Comparison of ENCODE assay signal across 2 cellular contexts in the genomic region with DNA sequence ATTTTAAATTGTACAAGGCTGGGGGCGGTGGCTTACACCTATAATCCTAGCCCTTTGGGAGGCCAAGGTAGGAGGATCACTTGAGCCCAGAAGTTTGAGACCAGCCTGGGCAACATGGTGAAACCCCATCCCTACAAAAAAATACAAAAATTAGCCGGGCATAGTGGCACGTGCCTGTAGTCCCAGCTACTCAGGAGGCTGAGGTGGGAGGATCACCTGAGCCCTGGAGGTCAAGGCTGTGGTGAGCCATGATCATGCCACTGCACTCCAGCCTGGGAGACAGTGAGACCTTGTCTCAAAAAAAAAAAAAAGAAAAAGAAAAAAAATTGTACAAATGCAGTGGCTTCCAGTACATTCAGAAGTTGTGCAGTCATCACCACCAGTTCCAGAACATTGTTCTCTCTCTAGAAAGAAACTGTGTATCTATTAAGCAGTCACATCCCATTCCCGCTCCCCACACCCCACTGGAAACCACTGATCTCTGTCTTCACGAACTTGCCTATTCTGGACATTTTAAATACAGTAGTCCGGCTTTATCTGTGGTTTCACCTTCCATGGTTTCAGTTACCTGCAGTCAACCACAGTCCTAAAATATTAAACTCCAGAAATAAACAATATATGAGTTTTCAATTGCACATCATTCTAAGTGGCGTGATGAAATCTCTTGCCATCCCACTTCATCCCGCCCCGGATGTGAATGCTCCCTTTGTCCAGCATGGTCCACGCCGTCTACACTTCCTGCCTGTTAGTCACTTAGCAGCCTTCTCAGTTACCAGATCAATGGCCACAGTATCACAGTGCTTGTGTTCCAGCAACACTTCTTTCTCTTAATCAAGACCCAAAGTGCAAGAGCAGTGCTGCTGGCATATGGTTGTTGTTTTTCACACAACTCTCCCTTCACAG.
A peak's percentile ranks its signal among the peaks of the same experiment; 100 is the strongest.
TF ChIP-seq lines count a peak whose summit lies in the region.
"Not testable (repeated sequence)": the region's sequence is repeated elsewhere in the genome, so short reads cannot be mapped to it uniquely, and the experiment has no call there.

No MANE protein-coding gene starts in this region.

TF ChIP-seq in K562, 482 proteins besides CTCF, POLR2A, EP300 and RAD21 (continues in another document):
- TF ChIP-seq CXXC5 (CRISPR knock-in tag; IDR thresholded peaks at IDR 0.05) (peak; percentile 44), ZFP1 (CRISPR knock-in tag; IDR thresholded peaks at IDR 0.05) (peak; percentile 53; the same call in 1 of the 2 replicates), GABPA (tag; conservative IDR thresholded peaks at IDR 0.05; ENCODE audit: low read depth) (peak; percentile 83), NR2C2 (tag; IDR thresholded peaks at IDR 0.05) (peak; percentile 77), CEBPG (CRISPR knock-in tag; IDR thresholded peaks at IDR 0.05) (peak; percentile 85), CEBPG (tag; conservative IDR thresholded peaks at IDR 0.05 in 1 of 2, IDR thresholded peaks at IDR 0.05 in 1 of 2) (peak in 1 of 2 experiments; percentile 93; a peak in 2 of 4 replicates), ZNF175 (CRISPR knock-in tag; IDR thresholded peaks at IDR 0.05; ENCODE audit: low read depth) (peak; percentile 62; the same call in 1 of the 2 replicates), ETV1 (tag; conservative IDR thresholded peaks at IDR 0.05; ENCODE audit: low read depth) (peak; percentile 82), CTBP1 (IDR thresholded peaks at IDR 0.05; ENCODE audit: borderline replicate concordance) (0 out of 2 replicates have a peak, but pooled peaks have one; percentile 30), POLR2AphosphoS2 (IDR thresholded peaks at IDR 0.05; ENCODE audit: low read length) (peak; percentile 94), POLR2H (tag; IDR thresholded peaks at IDR 0.05; ENCODE audit: low read depth) (peak; percentile 29; the same call in 1 of the 2 replicates), SOX6 (IDR thresholded peaks at IDR 0.05) (peak; percentile 47; the same call in 1 of the 2 replicates), NR2C1 (IDR thresholded peaks at IDR 0.05) (peak; percentile 58; the same call in 1 of the 2 replicates), NR2C1 (tag; IDR thresholded peaks at IDR 0.05) (peak; percentile 86), TRIM24 (IDR thresholded peaks at IDR 0.05) (peak in 1 of 2 experiments; percentile 51; a peak in 1 of 4 replicates)
- TF ChIP-seq, protein P1, sequence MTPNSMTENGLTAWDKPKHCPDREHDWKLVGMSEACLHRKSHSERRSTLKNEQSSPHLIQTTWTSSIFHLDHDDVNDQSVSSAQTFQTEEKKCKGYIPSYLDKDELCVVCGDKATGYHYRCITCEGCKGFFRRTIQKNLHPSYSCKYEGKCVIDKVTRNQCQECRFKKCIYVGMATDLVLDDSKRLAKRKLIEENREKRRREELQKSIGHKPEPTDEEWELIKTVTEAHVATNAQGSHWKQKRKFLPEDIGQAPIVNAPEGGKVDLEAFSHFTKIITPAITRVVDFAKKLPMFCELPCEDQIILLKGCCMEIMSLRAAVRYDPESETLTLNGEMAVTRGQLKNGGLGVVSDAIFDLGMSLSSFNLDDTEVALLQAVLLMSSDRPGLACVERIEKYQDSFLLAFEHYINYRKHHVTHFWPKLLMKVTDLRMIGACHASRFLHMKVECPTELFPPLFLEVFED (CRISPR knock-in tag; conservative IDR thresholded peaks at IDR 0.05) = 0 out of 2 replicates have a peak, but pooled peaks have one; percentile 38
- TF ChIP-seq NR2C2 (CRISPR knock-in tag; IDR thresholded peaks at IDR 0.05) = not testable (repeated sequence)
- TF ChIP-seq, protein P2, sequence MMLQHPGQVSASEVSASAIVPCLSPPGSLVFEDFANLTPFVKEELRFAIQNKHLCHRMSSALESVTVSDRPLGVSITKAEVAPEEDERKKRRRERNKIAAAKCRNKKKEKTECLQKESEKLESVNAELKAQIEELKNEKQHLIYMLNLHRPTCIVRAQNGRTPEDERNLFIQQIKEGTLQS (IDR thresholded peaks at IDR 0.05) = peak; percentile 63
- TF ChIP-seq, protein P2 (CRISPR knock-in tag; conservative IDR thresholded peaks at IDR 0.05) = not testable (repeated sequence)
- TF ChIP-seq, protein P3, sequence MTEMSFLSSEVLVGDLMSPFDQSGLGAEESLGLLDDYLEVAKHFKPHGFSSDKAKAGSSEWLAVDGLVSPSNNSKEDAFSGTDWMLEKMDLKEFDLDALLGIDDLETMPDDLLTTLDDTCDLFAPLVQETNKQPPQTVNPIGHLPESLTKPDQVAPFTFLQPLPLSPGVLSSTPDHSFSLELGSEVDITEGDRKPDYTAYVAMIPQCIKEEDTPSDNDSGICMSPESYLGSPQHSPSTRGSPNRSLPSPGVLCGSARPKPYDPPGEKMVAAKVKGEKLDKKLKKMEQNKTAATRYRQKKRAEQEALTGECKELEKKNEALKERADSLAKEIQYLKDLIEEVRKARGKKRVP (CRISPR knock-in tag; IDR thresholded peaks at IDR 0.05) = peak; percentile 67; the same call in 1 of the 2 replicates

TF ChIP-seq in HepG2, 621 proteins besides CTCF, POLR2A, EP300 and RAD21:
- TF ChIP-seq GABPB1 (CRISPR knock-in tag; IDR thresholded peaks at IDR 0.05) = peak; percentile 44; the same call in 1 of the 2 replicates
- TF ChIP-seq, protein P4, sequence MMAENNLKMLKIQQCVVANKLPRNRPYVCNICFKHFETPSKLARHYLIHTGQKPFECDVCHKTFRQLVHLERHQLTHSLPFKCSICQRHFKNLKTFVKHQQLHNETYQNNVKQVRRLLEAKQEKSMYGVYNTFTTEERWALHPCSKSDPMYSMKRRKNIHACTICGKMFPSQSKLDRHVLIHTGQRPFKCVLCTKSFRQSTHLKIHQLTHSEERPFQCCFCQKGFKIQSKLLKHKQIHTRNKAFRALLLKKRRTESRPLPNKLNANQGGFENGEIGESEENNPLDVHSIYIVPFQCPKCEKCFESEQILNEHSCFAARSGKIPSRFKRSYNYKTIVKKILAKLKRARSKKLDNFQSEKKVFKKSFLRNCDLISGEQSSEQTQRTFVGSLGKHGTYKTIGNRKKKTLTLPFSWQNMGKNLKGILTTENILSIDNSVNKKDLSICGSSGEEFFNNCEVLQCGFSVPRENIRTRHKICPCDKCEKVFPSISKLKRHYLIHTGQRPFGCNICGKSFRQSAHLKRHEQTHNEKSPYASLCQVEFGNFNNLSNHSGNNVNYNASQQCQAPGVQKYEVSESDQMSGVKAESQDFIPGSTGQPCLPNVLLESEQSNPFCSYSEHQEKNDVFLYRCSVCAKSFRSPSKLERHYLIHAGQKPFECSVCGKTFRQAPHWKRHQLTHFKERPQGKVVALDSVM (CRISPR knock-in tag; IDR thresholded peaks at IDR 0.05) = peak; percentile 53; the same call in 1 of the 2 replicates
- 0 out of 2 replicates have a peak, but pooled peaks have one; percentile 17 for TF ChIP-seq FOSL2 (CRISPR knock-in tag; IDR thresholded peaks at IDR 0.05)
- peak; percentile 64; the same call in 1 of the 2 replicates for TF ChIP-seq ETV5 (CRISPR knock-in tag; IDR thresholded peaks at IDR 0.05; ENCODE audit: borderline replicate concordance)
- TF ChIP-seq NR2C2 (CRISPR knock-in tag; IDR thresholded peaks at IDR 0.05; ENCODE audit: borderline replicate concordance) = peak; percentile 51; the same call in 1 of the 2 replicates
- not testable (repeated sequence) for TF ChIP-seq GABPA (IDR thresholded peaks at IDR 0.05; ENCODE audit: low read depth, low read length)
- TF ChIP-seq GABPA (CRISPR knock-in tag; IDR thresholded peaks at IDR 0.05; ENCODE audit: low read depth) = peak; percentile 37; the same call in 1 of the 2 replicates
- TF ChIP-seq POLR2G (IDR thresholded peaks at IDR 0.05; ENCODE audit: low read depth, low read length) = 0 out of 2 replicates have a peak, but pooled peaks have one; percentile 32
